ENCODE assay signal across 2 cellular contexts in genomic region chr11:45765107-45765668, GRCh38.
TF ChIP-seq lines count a peak whose summit lies in the region.

No MANE protein-coding gene starts in this region.

TF ChIP-seq in SK-N-SH treated with all-trans-retinoic acid at 6 μM for 48 hours, 23 proteins besides CTCF, POLR2A, EP300 and RAD21 (continued from another document):
- 0 out of 2 replicates have a peak, but pooled peaks have one; percentile 24 for TF ChIP-seq TCF4 (CRISPR knock-in tag; IDR thresholded peaks at IDR 0.05; ENCODE audit: borderline replicate concordance)
- TF ChIP-seq ZFP3 (CRISPR knock-in tag; IDR thresholded peaks at IDR 0.05), result no peak

TF ChIP-seq in SK-N-SH, 30 proteins besides CTCF, POLR2A, EP300 and RAD21:
- TF ChIP-seq, protein P1, sequence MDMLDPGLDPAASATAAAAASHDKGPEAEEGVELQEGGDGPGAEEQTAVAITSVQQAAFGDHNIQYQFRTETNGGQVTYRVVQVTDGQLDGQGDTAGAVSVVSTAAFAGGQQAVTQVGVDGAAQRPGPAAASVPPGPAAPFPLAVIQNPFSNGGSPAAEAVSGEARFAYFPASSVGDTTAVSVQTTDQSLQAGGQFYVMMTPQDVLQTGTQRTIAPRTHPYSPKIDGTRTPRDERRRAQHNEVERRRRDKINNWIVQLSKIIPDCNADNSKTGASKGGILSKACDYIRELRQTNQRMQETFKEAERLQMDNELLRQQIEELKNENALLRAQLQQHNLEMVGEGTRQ (IDR thresholded peaks at IDR 0.05; ENCODE audit: borderline replicate concordance, low read depth, low read length), result no peak
- TF ChIP-seq JUND (IDR thresholded peaks at IDR 0.05) (no peak), FOXM1 (IDR thresholded peaks at IDR 0.05; ENCODE audit: low read depth) (no peak), NFIC (IDR thresholded peaks at IDR 0.05; ENCODE audit: borderline replicate concordance) (no peak), RCOR1 (IDR thresholded peaks at IDR 0.05; ENCODE audit: low read length) (no peak)
TF ChIP-seq in SK-N-SH: peak in this region for 0.
